Comparison of ENCODE assay signal across 17 cellular contexts in the genomic region with DNA sequence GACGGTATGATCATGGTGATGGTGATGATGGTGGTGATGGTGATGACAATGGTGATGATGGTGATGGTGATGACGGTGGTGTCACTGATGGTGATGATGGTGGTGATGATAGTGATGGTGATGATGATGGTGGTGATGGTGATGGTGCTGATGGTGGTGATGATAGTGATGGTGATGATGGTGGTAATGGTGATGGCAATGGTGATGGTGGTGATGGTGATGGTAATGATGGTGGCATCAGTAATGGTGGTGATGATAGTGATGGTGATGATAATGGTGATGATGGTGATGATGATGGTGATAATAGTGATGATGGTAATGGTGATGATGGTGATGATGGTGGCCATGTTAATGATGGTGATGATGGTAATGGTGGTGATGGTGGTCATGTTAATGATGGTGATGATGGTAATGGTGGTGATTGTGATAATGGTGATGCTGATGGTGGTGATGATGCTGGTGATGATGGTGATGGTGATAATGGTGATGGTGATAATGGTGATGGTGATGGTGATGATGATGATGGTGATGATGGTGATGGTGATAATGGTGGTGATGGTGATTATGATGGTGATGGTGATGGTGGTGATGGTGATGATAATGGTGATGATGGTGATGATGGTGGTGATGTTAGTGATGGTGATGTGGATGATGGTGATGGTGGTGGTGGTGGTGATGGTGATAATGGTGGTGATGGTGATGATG.
DNase-seq lines count a peak whose midpoint lies in the region; ATAC-seq, FAIRE-seq and TF ChIP-seq lines count a peak whose summit lies in the region.
"Had no signal": no experiment of that assay in that cellular context is flagged by ENCODE, and none has a peak within 500 bp of the region (broad histone marks: within the 10 kb centered on the region; RNA-seq: fewer than 3 reads in every experiment).

No MANE protein-coding gene starts in this region.

- DNase-seq in GM12892 (ENCODE audit: insufficient read length) (no peak), HEK293T (ENCODE audit: extremely low spot score) (no peak), bronchial epithelial cell (ENCODE audit: low read depth) (no peak), trophoblast cell (no peak), T1000 (lab: John Stamatoyannopoulos, UW) (no peak), stomach (no peak)
- DNase-seq in activated CD8-positive, alpha-beta memory T cell treated with anti-CD3 and anti-CD28 coated beads for 24 hours = no peak
- DNase-seq: AML-193; Caco-2; CD4-positive, alpha-beta T cell; H7 had no signal

- CTCF ChIA-PET in HEK293T (lab: Yijun Ruan, JAX) = no interaction called here

- no peaks in the 10 kb centered on the region for H3K36me3 ChIP-seq in bronchial epithelial cell (ENCODE audit: control insufficient read depth, insufficient read depth, low read length)
- H3K36me3 ChIP-seq in trophoblast cell (ENCODE audit: control insufficient read depth in 1 of 2, insufficient read depth in 2 of 2, low read length in 2 of 2) = no peaks in the 10 kb centered on the region
- no peaks in the 10 kb centered on the region for H3K36me3 ChIP-seq in stomach

- no peak overlapping the region for H3K4me2 ChIP-seq in trophoblast cell (ENCODE audit: low read length)
- H3K4me2 ChIP-seq: GM23338 had no signal

- TF ChIP-seq EP300 in stomach (IDR thresholded peaks at IDR 0.05) = no peak

- no peak for TF ChIP-seq CTCF in bronchial epithelial cell (IDR thresholded peaks at IDR 0.05; ENCODE audit: insufficient read depth, low read length, severe bottlenecking)
- no peak for TF ChIP-seq CTCF in stomach (IDR thresholded peaks at IDR 0.05)

- H2AK5ac ChIP-seq in trophoblast cell (ENCODE audit: low read length) = no peak overlapping the region

- no peak overlapping the region for H2BK12ac ChIP-seq in trophoblast cell (ENCODE audit: low read length)

- H3K4me1 ChIP-seq in trophoblast cell (ENCODE audit: control insufficient read depth in 1 of 2, insufficient read depth in 2 of 2, low read length in 2 of 2) (peaks cover 12 to 15% of the 10 kb centered on the region in 2 experiments), stomach (no peaks in the 10 kb centered on the region)

- H3K4me3 ChIP-seq in bronchial epithelial cell (ENCODE audit: low read depth, low read length) = no peak overlapping the region
- H3K4me3 ChIP-seq in trophoblast cell (ENCODE audit: low read depth, low read length) = peak overlapping the region; percentile 45
- H3K4me3 ChIP-seq in stomach = no peak overlapping the region
- H3K4me3 ChIP-seq: GM23338 had no signal

- peaks cover 12% of the 10 kb centered on the region for H3K9me3 ChIP-seq in trophoblast cell (ENCODE audit: insufficient read depth, low read depth, low read length)
- no peaks in the 10 kb centered on the region for H3K9me3 ChIP-seq in stomach
- H3K9me3 ChIP-seq: Caco-2 had no signal

- no peak overlapping the region for H2BK120ac ChIP-seq in trophoblast cell (ENCODE audit: insufficient read depth, low read length, poor library complexity)

- H3K79me2 ChIP-seq in trophoblast cell (ENCODE audit: control insufficient read depth, insufficient read depth, low read length, poor library complexity) = no peaks in the 10 kb centered on the region

- H3K23ac ChIP-seq in trophoblast cell (ENCODE audit: low read length) = no peak overlapping the region

- ATAC-seq in HG03520 (IDR thresholded peaks at IDR 0.05; ENCODE audit: unreplicated experiment) = no peak
- ATAC-seq: GM23338 had no signal

- TF ChIP-seq POLR2A in GM12892 (IDR thresholded peaks at IDR 0.05; ENCODE audit: low read depth, low read length) (no peak), stomach (IDR thresholded peaks at IDR 0.05) (no peak)

- no peak overlapping the region for H3K18ac ChIP-seq in trophoblast cell (ENCODE audit: low read length)

- H2BK5ac ChIP-seq in trophoblast cell (ENCODE audit: low read depth, low read length, poor library complexity) = no peak overlapping the region

- H4K12ac ChIP-seq in trophoblast cell (ENCODE audit: low read depth, low read length) = no peak overlapping the region

- peak; percentile 57 for FAIRE-seq in GM12892 (lab: Jason Lieb, UNC)
- peak; percentile 97 for FAIRE-seq in bronchial epithelial cell (lab: Jason Lieb, UNC)
- FAIRE-seq: A204.1, D721Med, G401.6 had no signal

- no peak overlapping the region for H4K91ac ChIP-seq in trophoblast cell (ENCODE audit: low read depth, low read length)

- no peak overlapping the region for H2AFZ ChIP-seq in trophoblast cell (ENCODE audit: insufficient read depth, low read length, poor library complexity)
- H2AFZ ChIP-seq: GM23338 had no signal

- POLR2A ChIA-PET in HEK293T (lab: Yijun Ruan, JAX) = no interaction called here

- no peaks in the 10 kb centered on the region for H3K27me3 ChIP-seq in bronchial epithelial cell (ENCODE audit: control insufficient read depth, insufficient read depth, low read length)
- H3K27me3 ChIP-seq in trophoblast cell (ENCODE audit: insufficient read depth, low read length) = no peaks in the 10 kb centered on the region
- H3K27me3 ChIP-seq in stomach = no peaks in the 10 kb centered on the region

- peaks cover 3% of the 10 kb centered on the region for H3K79me1 ChIP-seq in trophoblast cell (ENCODE audit: low read length)

- H3K9ac ChIP-seq in trophoblast cell (ENCODE audit: low read length) = no peak overlapping the region

- H3K14ac ChIP-seq in trophoblast cell (ENCODE audit: low read length) = no peak overlapping the region

- H3K27ac ChIP-seq in trophoblast cell (ENCODE audit: low read depth, low read length) (no peak overlapping the region), stomach (no peak overlapping the region)
- H3K27ac ChIP-seq: C4-2B had no signal

- no peak overlapping the region for H3K4ac ChIP-seq in trophoblast cell (ENCODE audit: low read depth, low read length)

- WGBS in trophoblast cell (ENCODE audit: extremely low coverage, insufficient coverage, insufficient read length) = no CpG with 5 or more reads among the region's 2 CpGs
- WGBS in stomach, 5 donors = 86 to 97% (median 92%) methylated on average over 2 of the region's 2 CpGs

- intact Hi-C loops in stomach (cut with DNase I; ENCODE audit: low total_unique reads) = no loop called here

- H4K8ac ChIP-seq in trophoblast cell (ENCODE audit: low read depth, low read length) = no peak overlapping the region

TF ChIP-seq in HEK293T, 16 proteins besides CTCF, POLR2A, EP300 and RAD21:
- TF ChIP-seq CTBP1 (IDR thresholded peaks at IDR 0.05; ENCODE audit: borderline replicate concordance) (0 out of 2 replicates have a peak, but pooled peaks have one; percentile 20), FOXK2 (IDR thresholded peaks at IDR 0.05) (no peak), FOXA1 (IDR thresholded peaks at IDR 0.05) (no peak), BHLHE40 (IDR thresholded peaks at IDR 0.05; ENCODE audit: borderline replicate concordance) (no peak)
